In the genomic region with DNA sequence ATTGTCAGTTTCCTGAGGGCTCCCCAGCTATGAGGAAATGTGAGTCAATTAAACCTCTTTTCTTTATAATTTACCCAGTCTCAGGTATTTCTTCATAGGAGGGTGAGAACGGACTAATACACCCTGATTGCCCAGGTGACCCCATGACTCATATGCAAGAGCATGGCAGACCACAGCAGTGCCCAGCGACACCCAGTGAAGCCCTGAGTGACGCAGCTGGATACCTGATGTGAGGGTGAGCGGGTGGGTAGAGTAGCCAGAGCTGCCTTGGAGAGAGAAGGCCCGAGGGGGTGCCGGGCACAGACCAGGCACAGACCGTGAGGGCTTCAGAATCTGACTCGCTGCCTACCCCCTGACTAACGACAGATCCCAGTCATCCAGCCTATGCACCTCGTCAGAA, we compare ENCODE assay signal across 1 cellular context.
TF ChIP-seq lines count a peak whose summit lies in the region.

No MANE protein-coding gene starts in this region.

TF ChIP-seq in SK-N-SH, 30 proteins besides CTCF, POLR2A, EP300 and RAD21 (continued from another document):
- TF ChIP-seq, protein P1, sequence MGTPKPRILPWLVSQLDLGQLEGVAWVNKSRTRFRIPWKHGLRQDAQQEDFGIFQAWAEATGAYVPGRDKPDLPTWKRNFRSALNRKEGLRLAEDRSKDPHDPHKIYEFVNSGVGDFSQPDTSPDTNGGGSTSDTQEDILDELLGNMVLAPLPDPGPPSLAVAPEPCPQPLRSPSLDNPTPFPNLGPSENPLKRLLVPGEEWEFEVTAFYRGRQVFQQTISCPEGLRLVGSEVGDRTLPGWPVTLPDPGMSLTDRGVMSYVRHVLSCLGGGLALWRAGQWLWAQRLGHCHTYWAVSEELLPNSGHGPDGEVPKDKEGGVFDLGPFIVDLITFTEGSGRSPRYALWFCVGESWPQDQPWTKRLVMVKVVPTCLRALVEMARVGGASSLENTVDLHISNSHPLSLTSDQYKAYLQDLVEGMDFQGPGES (IDR thresholded peaks at IDR 0.05; ENCODE audit: low read depth, low read length), result no peak
- TF ChIP-seq, protein P2, sequence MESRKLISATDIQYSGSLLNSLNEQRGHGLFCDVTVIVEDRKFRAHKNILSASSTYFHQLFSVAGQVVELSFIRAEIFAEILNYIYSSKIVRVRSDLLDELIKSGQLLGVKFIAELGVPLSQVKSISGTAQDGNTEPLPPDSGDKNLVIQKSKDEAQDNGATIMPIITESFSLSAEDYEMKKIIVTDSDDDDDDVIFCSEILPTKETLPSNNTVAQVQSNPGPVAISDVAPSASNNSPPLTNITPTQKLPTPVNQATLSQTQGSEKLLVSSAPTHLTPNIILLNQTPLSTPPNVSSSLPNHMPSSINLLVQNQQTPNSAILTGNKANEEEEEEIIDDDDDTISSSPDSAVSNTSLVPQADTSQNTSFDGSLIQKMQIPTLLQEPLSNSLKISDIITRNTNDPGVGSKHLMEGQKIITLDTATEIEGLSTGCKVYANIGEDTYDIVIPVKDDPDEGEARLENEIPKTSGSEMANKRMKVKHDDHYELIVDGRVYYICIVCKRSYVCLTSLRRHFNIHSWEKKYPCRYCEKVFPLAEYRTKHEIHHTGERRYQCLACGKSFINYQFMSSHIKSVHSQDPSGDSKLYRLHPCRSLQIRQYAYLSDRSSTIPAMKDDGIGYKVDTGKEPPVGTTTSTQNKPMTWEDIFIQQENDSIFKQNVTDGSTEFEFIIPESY (IDR thresholded peaks at IDR 0.05; ENCODE audit: borderline replicate concordance, low read depth), result no peak
- TF ChIP-seq RFX5 (IDR thresholded peaks at IDR 0.05; ENCODE audit: low read length) (no peak), YY1 (IDR thresholded peaks at IDR 0.05; ENCODE audit: low read depth) (no peak), TEAD4 (IDR thresholded peaks at IDR 0.05; ENCODE audit: borderline replicate concordance, insufficient read depth) (no peak), MEF2A (IDR thresholded peaks at IDR 0.05; ENCODE audit: borderline replicate concordance, low read depth) (no peak), CHD2 (IDR thresholded peaks at IDR 0.05; ENCODE audit: low read length, partially characterized antibody) (no peak)
